8 cellular contexts compared by ENCODE assay signal in genomic region chr12:107134558-107134957, GRCh38. TPM values are rescaled to one million over a fixed set of nuclear protein-coding genes. Genes with fewer than 3 reads are reported as not detected.
A peak's percentile ranks its signal among the peaks of the same experiment; 100 is the strongest.
DNase-seq lines count a peak whose midpoint lies in the region; ATAC-seq and TF ChIP-seq lines count a peak whose summit lies in the region.

No MANE protein-coding gene starts in this region.

- H3K27me3 ChIP-seq in testis: no peaks in the 10 kb centered on the region

- H3K4me3 ChIP-seq in WI38 (ENCODE audit: low read depth, low read length) (no peak overlapping the region), foreskin fibroblast (ENCODE audit: low read depth in 1 of 2, low read length in 2 of 2) (no peak overlapping the region), testis (no peak overlapping the region)

- H3K27ac ChIP-seq in testis: no peak overlapping the region

- no peaks in the 10 kb centered on the region for H3K4me1 ChIP-seq in testis

- ATAC-seq in GM19452 (IDR thresholded peaks at IDR 0.05; ENCODE audit: unreplicated experiment): no peak
- ATAC-seq in Right ventricle myocardium inferior: no peak
- no peak for ATAC-seq in HG03432 (IDR thresholded peaks at IDR 0.05; ENCODE audit: unreplicated experiment)

- no peaks in the 10 kb centered on the region for H3K36me3 ChIP-seq in testis (ENCODE audit: low read depth, missing control alignments)

- peak; percentile 28 for DNase-seq in activated naive CD4-positive, alpha-beta T cell treated with Interleukin-2 at 50 U/mL for 16 hours
- no peak for DNase-seq in activated naive CD4-positive, alpha-beta T cell (lab: John Stamatoyannopoulos, UW)
- DNase-seq in foreskin fibroblast (no peak), testis (peak; percentile 27), Right ventricle myocardium inferior (ENCODE audit: missing footprints) (no peak)

- intact Hi-C loops in testis (cut with DNase I; ENCODE audit: low total_unique reads): loop anchor here (5.0 kb wide), 1 partner anchor 473 kb away; no protein-coding TSS in a partner anchor
- intact Hi-C loops in Right ventricle myocardium inferior (cut with DNase I): loop anchor here (5.0 kb wide), 1 partner anchor 273 kb away; no protein-coding TSS in a partner anchor

- TF ChIP-seq POLR2A in testis (IDR thresholded peaks at IDR 0.05): no peak

- 88 to 100% methylated on average over 1 of the region's 1 CpG for WGBS in testis, 2 donors

- TF ChIP-seq CTCF in WI38 (IDR thresholded peaks at IDR 0.05; ENCODE audit: low read depth, low read length): 0 out of 2 replicates have a peak, but pooled peaks have one; percentile 4
- TF ChIP-seq CTCF in foreskin fibroblast (IDR thresholded peaks at IDR 0.05; ENCODE audit: low read depth, low read length): peak; percentile 14
- TF ChIP-seq CTCF in testis (IDR thresholded peaks at IDR 0.05): peak in 1 of 3 experiments; percentile 20

- H3K9me3 ChIP-seq in testis: no peaks in the 10 kb centered on the region

RNA-seq across cellular contexts. Expression of gene CRY1, which starts 41.2 kb away (rescaled TPM):
- total RNA-seq in testis: 10 to 100 TPM; 63.0 to 92.0 TPM
- polyA plus RNA-seq in testis (ENCODE audit: insufficient read depth, low read depth, low replicate concordance): 71.6 TPM
- 7.4 TPM for total RNA-seq in Right ventricle myocardium inferior

Comparison
In these comparisons a context has a peak if more than half of its experiments do, and no peak if none do; other contexts are left out.
1. DNase-seq: peak in activated naive CD4-positive, alpha-beta T cell treated with Interleukin-2 at 50 U/mL for 16 hours (single experiment) and testis (single experiment); none in activated naive CD4-positive, alpha-beta T cell (0 of 4), foreskin fibroblast (0 of 2) and Right ventricle myocardium inferior (single experiment).